14 cellular contexts compared by ENCODE assay signal in genomic region chr7:80206763-80207162, GRCh38.
DNase-seq lines count a peak whose midpoint lies in the region; ATAC-seq and TF ChIP-seq lines count a peak whose summit lies in the region.
"Had no signal": no experiment of that assay in that cellular context is flagged by ENCODE, and none has a peak within 500 bp of the region (broad histone marks: within the 10 kb centered on the region; RNA-seq: fewer than 3 reads in every experiment).

No MANE protein-coding gene starts in this region.

- no peak overlapping the region for H2AK5ac ChIP-seq in mesenchymal stem cell (ENCODE audit: low read length, severe bottlenecking)

- H4K91ac ChIP-seq in mesenchymal stem cell (ENCODE audit: low read length) = no peak overlapping the region

- H3K9me3 ChIP-seq in right lobe of liver (no peaks in the 10 kb centered on the region), mesenchymal stem cell (ENCODE audit: control insufficient read depth, low read length) (no peaks in the 10 kb centered on the region)

- peaks cover 7% of the 10 kb centered on the region for H3K79me1 ChIP-seq in mesenchymal stem cell (replicated peaks; ENCODE audit: low read length, poor library complexity, severe bottlenecking)

- no peak overlapping the region for H2AFZ ChIP-seq in mesenchymal stem cell (ENCODE audit: low read depth, low read length)

- no peak for TF ChIP-seq POLR2A in right lobe of liver (IDR thresholded peaks at IDR 0.05)

- no peak overlapping the region for H3K4me2 ChIP-seq in mesenchymal stem cell (ENCODE audit: low read length, poor library complexity, severe bottlenecking)

- H3K27me3 ChIP-seq in right lobe of liver (no peaks in the 10 kb centered on the region), mesenchymal stem cell (ENCODE audit: control insufficient read depth in 1 of 2, insufficient read depth in 1 of 2, low read length in 2 of 2) (no peaks in the 10 kb centered on the region)

- peak; percentile 72 for ATAC-seq in GM19043 (IDR thresholded peaks at IDR 0.05; ENCODE audit: low read depth, unreplicated experiment)
- ATAC-seq in HG02759 (IDR thresholded peaks at IDR 0.05; ENCODE audit: unreplicated experiment) = peak; percentile 59
- peak; percentile 77 for ATAC-seq in HG03442 (IDR thresholded peaks at IDR 0.05; ENCODE audit: unreplicated experiment)
- ATAC-seq in right lobe of liver = peak in 3 of 4 donors; percentile 31 to 49 (median 36)
- ATAC-seq in GM18520 (IDR thresholded peaks at IDR 0.05; ENCODE audit: unreplicated experiment) = no peak
- ATAC-seq: activated T-cell treated with anti-CD3 and anti-CD28 coated beads, Interleukin-2, amount 50 U/mL, for 4 hours; T-helper 17 cell had no signal

- no peak overlapping the region for H4K8ac ChIP-seq in mesenchymal stem cell (ENCODE audit: low read length)

- H3K27ac ChIP-seq in right lobe of liver = peak overlapping the region in 1 of 3 donors; percentile 5
- H3K27ac ChIP-seq in mesenchymal stem cell (ENCODE audit: low read length, poor library complexity, severe bottlenecking) = no peak overlapping the region

- DNase-seq in right lobe of liver = no peak
- no peak for DNase-seq in NCI-H1105 treated with DMSO at 0.1 percent for 48 hours (lab: John Stamatoyannopoulos, UW)
- no peak for DNase-seq in mesenchymal stem cell
- DNase-seq in NCI-H146 treated with DMSO at 0.1 percent for 48 hours (lab: John Stamatoyannopoulos, UW; ENCODE audit: unreplicated experiment) = no peak
- DNase-seq: activated CD4-positive, alpha-beta T cell treated with anti-CD3 and anti-CD28 coated beads for 48 hours; activated T-cell treated with anti-CD3 and anti-CD28 coated beads, Interleukin-2, amount 50 U/mL, for 4 hours; DND-41; NCI-H1105; substantia nigra; T-helper 17 cell had no signal

- no peak overlapping the region for H3K23ac ChIP-seq in mesenchymal stem cell (ENCODE audit: low read length in 2 of 2)

- no peak overlapping the region for H2BK15ac ChIP-seq in mesenchymal stem cell (ENCODE audit: low read depth, poor library complexity, severe bottlenecking)

- H2BK5ac ChIP-seq in mesenchymal stem cell (ENCODE audit: low read depth, low read length, poor library complexity, severe bottlenecking) = no peak overlapping the region

- intact Hi-C loops in right lobe of liver (cut with DNase I) = no loop called here

- peak; percentile 3 to 32 (median 12) for TF ChIP-seq CTCF in right lobe of liver (IDR thresholded peaks at IDR 0.05)

- H3K4me1 ChIP-seq in right lobe of liver (peaks cover 0 to 31% (median 14%) of the 10 kb centered on the region in 4 donors), mesenchymal stem cell (ENCODE audit: control insufficient read depth, insufficient read depth, low read depth, low read length) (no peaks in the 10 kb centered on the region)

- no peak overlapping the region for H3K18ac ChIP-seq in mesenchymal stem cell (ENCODE audit: low read depth in 1 of 2, low read length in 2 of 2)

- H3K36me3 ChIP-seq in right lobe of liver (no peaks in the 10 kb centered on the region), mesenchymal stem cell (ENCODE audit: control insufficient read depth in 1 of 2, insufficient read depth in 2 of 2, low read depth in 1 of 2, low read length in 2 of 2) (peaks cover 6 to 56% of the 10 kb centered on the region in 2 experiments)

- no peak overlapping the region for H3K9ac ChIP-seq in mesenchymal stem cell (ENCODE audit: low read length)

- H3K4me3 ChIP-seq in right lobe of liver = no peak overlapping the region
- no peak overlapping the region for H3K4me3 ChIP-seq in mesenchymal stem cell (ENCODE audit: insufficient read depth in 1 of 2, low read depth in 1 of 2, low read length in 2 of 2)

- 86% methylated on average over 2 of the region's 2 CpGs for WGBS in right lobe of liver (ENCODE audit: insufficient coverage, low coverage, low lambda C conversion rate, missing lambda C conversion rate)
- WGBS in mesenchymal stem cell = 83% methylated on average over 1 of the region's 2 CpGs

- H3K4ac ChIP-seq in mesenchymal stem cell (ENCODE audit: low read depth in 1 of 2, low read length in 2 of 2) = no peak overlapping the region

- no peak overlapping the region for H2BK120ac ChIP-seq in mesenchymal stem cell (ENCODE audit: low read depth, low read length)

- no peak overlapping the region for H3K14ac ChIP-seq in mesenchymal stem cell (ENCODE audit: low read length in 2 of 2)

- H2BK12ac ChIP-seq in mesenchymal stem cell (ENCODE audit: low read length in 2 of 2) = no peak overlapping the region
